In the genomic region with DNA sequence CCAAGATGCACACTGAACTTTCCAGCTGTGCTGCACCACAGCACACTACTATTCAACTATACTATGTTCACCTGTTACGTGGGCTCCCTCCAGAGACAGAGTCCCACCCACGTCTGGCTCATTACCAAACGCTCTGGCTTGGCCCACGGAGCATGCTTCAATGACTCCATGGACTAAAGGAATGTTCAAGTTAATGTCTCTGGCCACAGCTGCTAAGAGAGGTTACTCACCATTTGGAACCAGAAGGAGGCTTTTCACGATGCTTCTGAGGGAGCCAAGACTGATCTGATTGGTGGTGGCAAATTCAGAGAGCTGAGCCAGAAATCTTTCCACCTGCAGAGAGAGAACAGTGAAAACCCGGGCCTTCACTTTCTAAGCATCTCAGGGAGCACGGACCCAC, we compare ENCODE assay signal across 13 cellular contexts. TPM values are rescaled to one million over a fixed set of nuclear protein-coding genes. Genes with fewer than 3 reads are reported as not detected.
DNase-seq lines count a peak whose midpoint lies in the region; ATAC-seq and TF ChIP-seq lines count a peak whose summit lies in the region.
"Had no signal": no experiment of that assay in that cellular context is flagged by ENCODE, and none has a peak within 500 bp of the region (broad histone marks: within the 10 kb centered on the region; RNA-seq: fewer than 3 reads in every experiment).

No MANE protein-coding gene starts in this region.

- H2AFZ ChIP-seq in GM23338: no peak overlapping the region

- no peak overlapping the region for H3K4me2 ChIP-seq in GM23338

- no peaks in the 10 kb centered on the region; the same call in 1 of the 2 replicates for H3F3A ChIP-seq in GM23338 (replicated peaks; ENCODE audit: low read depth)

- ATAC-seq in GM23338: no peak
- ATAC-seq in GM18909 (IDR thresholded peaks at IDR 0.05; ENCODE audit: poor library complexity, unreplicated experiment): no peak
- ATAC-seq in GM21786 (IDR thresholded peaks at IDR 0.05; ENCODE audit: unreplicated experiment): no peak
- ATAC-seq: stimulated activated naive B cell treated with anti-CD40 and anti-IgM and Interleukin-4, amounts not matched to agents 10 μg/mL and 1 μg/mL and 100 μg/mL, for 72 hours had no signal

- H3K4me3 ChIP-seq in GM23338: no peak overlapping the region
- H3K4me3 ChIP-seq: lower lobe of right lung had no signal

- peaks cover 17% of the 10 kb centered on the region for H3K4me1 Mint-ChIP-seq in GM23338

- H3K9me2 ChIP-seq in GM23338 (ENCODE audit: insufficient read depth): no peaks in the 10 kb centered on the region

- no peak overlapping the region for H3K4me3 Mint-ChIP-seq in GM23338
- H3K4me3 Mint-ChIP-seq: activated naive CD4-positive, alpha-beta T cell treated with anti-CD3 and anti-CD28 coated beads, Interleukin-2, amount 50 U/mL, for 24 hours; stimulated activated naive B cell treated with anti-CD40 and anti-IgM and Interleukin-4, amounts not matched to agents 10 μg/mL and 1 μg/mL and 100 μg/mL, for 72 hours had no signal

- H4K20me1 ChIP-seq in GM23338 (replicated peaks; ENCODE audit: insufficient read depth): peaks cover 31% of the 10 kb centered on the region

- H3K9me3 Mint-ChIP-seq in GM23338: peaks cover 3% of the 10 kb centered on the region; the same call in 1 of the 3 replicates
- H3K9me3 Mint-ChIP-seq: activated naive CD4-positive, alpha-beta T cell treated with anti-CD3 and anti-CD28 coated beads, Interleukin-2, amount 50 U/mL, for 24 hours; stimulated activated naive B cell treated with anti-CD40 and anti-IgM and Interleukin-4, amounts not matched to agents 10 μg/mL and 1 μg/mL and 100 μg/mL, for 72 hours had no signal

- peaks cover 20% of the 10 kb centered on the region for H3K4me1 ChIP-seq in GM23338 (ENCODE audit: insufficient read depth)

- H3K27ac Mint-ChIP-seq in GM23338: peak overlapping the region; percentile 28; the same call in 1 of the 2 replicates
- H3K27ac Mint-ChIP-seq: stimulated activated naive B cell treated with anti-CD40 and anti-IgM and Interleukin-4, amounts not matched to agents 10 μg/mL and 1 μg/mL and 100 μg/mL, for 72 hours had no signal

- in situ Hi-C loops in ACHN (cut with HindIII; ENCODE audit: low pct_ligation_motif_present, low pct_unique_long_range_greater_than_20kb, low sequenced_read_pairs): no loop called here

- H3K36me3 ChIP-seq in GM23338 (ENCODE audit: insufficient read depth): peaks cover 29% of the 10 kb centered on the region

- DNase-seq in ACHN (peak; percentile 90), GM23338 (ENCODE audit: low spot score) (no peak), astrocyte of the hippocampus (ENCODE audit: low read depth, low spot score) (peak; percentile 94), left kidney (ENCODE audit: low read depth, low spot score) (peak; percentile 64), SHP77 (lab: John Stamatoyannopoulos, UW) (no peak), COLO668 (lab: John Stamatoyannopoulos, UW; ENCODE audit: unreplicated experiment) (no peak)
- DNase-seq: activated CD4-positive, CD25-positive, alpha-beta regulatory T cell; C1 segment of cervical spinal cord; lower lobe of right lung; stimulated activated naive B cell treated with anti-CD40 and anti-IgM and Interleukin-4, amounts not matched to agents 10 μg/mL and 1 μg/mL and 100 μg/mL, for 72 hours had no signal

- no peak for TF ChIP-seq CTCF in GM23338 (conservative IDR thresholded peaks at IDR 0.05; ENCODE audit: low read depth in 2 of 2)

- H3K27me3 ChIP-seq in GM23338 (ENCODE audit: insufficient read depth): no peaks in the 10 kb centered on the region

- H3K36me3 Mint-ChIP-seq in GM23338 (ENCODE audit: low read depth): peaks cover 58% of the 10 kb centered on the region

- peaks cover 3% of the 10 kb centered on the region for H3K27me3 Mint-ChIP-seq in GM23338 (ENCODE audit: insufficient read depth, low read depth, poor library complexity)
- H3K27me3 Mint-ChIP-seq: activated naive CD4-positive, alpha-beta T cell treated with anti-CD3 and anti-CD28 coated beads, Interleukin-2, amount 50 U/mL, for 24 hours; stimulated activated naive B cell treated with anti-CD40 and anti-IgM and Interleukin-4, amounts not matched to agents 10 μg/mL and 1 μg/mL and 100 μg/mL, for 72 hours had no signal

- peaks cover 80% of the 10 kb centered on the region for H3K79me2 ChIP-seq in GM23338 (replicated peaks; ENCODE audit: insufficient read depth)

- 0 out of 2 replicates have a peak overlapping the region, but pooled peaks have one; percentile 21 for H3K27ac ChIP-seq in GM23338 (ENCODE audit: low read depth)
- H3K27ac ChIP-seq: lower lobe of right lung had no signal

TF ChIP-seq in GM23338, 12 proteins besides CTCF, POLR2A, EP300 and RAD21:
- TF ChIP-seq ETS1 (IDR thresholded peaks at IDR 0.05) (no peak), CREB1 (CRISPR knock-in tag; IDR thresholded peaks at IDR 0.05; ENCODE audit: low read depth) (no peak)

RNA-seq across cellular contexts. Expression of gene COMMD7, which starts 15.6 kb away (rescaled TPM):
- total RNA-seq in GM23338 (2014; rRNA removed; shearing (Covaris generic)): 84.7 and 86.4 TPM in 2 replicates
- polyA plus RNA-seq in GM23338 (2016; fragmentation: Nextera tagmentation; extraction: Ambion mirVana): 67.3 and 70.4 TPM in 2 replicates

RNA-seq across cellular contexts. Expression of gene DNMT3B, which starts 34.5 kb away (rescaled TPM):
- total RNA-seq in GM23338 (2014; rRNA removed; shearing (Covaris generic)): 2,222 and 2,281 TPM in 2 replicates
- 711 and 726 TPM in 2 replicates for polyA plus RNA-seq in GM23338 (2016; fragmentation: Nextera tagmentation; extraction: Ambion mirVana)

RNA-seq across cellular contexts. Expression of gene C20orf203, which starts 53.9 kb away (rescaled TPM):
- 0.08 TPM in 1 of 2 replicates, not detected in the other for total RNA-seq in GM23338 (2014; rRNA removed; shearing (Covaris generic))
- polyA plus RNA-seq in GM23338 (2016; fragmentation: Nextera tagmentation; extraction: Ambion mirVana): 0.03 and 0.11 TPM in 2 replicates
- total RNA-seq: lower lobe of right lung had no signal

Comparison
In these comparisons a context has a peak if more than half of its experiments do, and no peak if none do; other contexts are left out.
1. DNase-seq: peak in ACHN (single experiment), astrocyte of the hippocampus (single experiment) and left kidney (single experiment); none in GM23338 (single experiment), SHP77 (0 of 2) and COLO668 (single experiment).